ENCODE assay signal across 17 cellular contexts in genomic region chr2:161355985-161356384, GRCh38. TPM values are rescaled to one million over a fixed set of nuclear protein-coding genes. Genes with fewer than 3 reads are reported as not detected.
DNase-seq lines count a peak whose midpoint lies in the region; ATAC-seq, FAIRE-seq and TF ChIP-seq lines count a peak whose summit lies in the region.
"Had no signal": no experiment of that assay in that cellular context is flagged by ENCODE, and none has a peak within 500 bp of the region (broad histone marks: within the 10 kb centered on the region; RNA-seq: fewer than 3 reads in every experiment).

No MANE protein-coding gene starts in this region.

- WGBS in HepG2 (ENCODE audit: low lambda C conversion rate), result 92% methylated on average over 2 of the region's 2 CpGs
- 20% methylated on average over 2 of the region's 2 CpGs for WGBS in right lobe of liver (ENCODE audit: insufficient coverage, low coverage, low lambda C conversion rate, missing lambda C conversion rate)
- 11% methylated on average over 2 of the region's 2 CpGs; no CpG with 5 or more reads in 1 of the 2 experiments for WGBS in H1 (ENCODE audit: extremely low coverage in 1 of 2, insufficient coverage in 1 of 2, insufficient read length in 1 of 2, insufficient replicate concordance in 2 of 2, low coverage in 1 of 2, low lambda C conversion rate in 2 of 2, missing lambda C conversion rate in 1 of 2), 2 experiments

- H4K8ac ChIP-seq in H1 (ENCODE audit: extremely low read depth, insufficient read depth, low read length), result no peak overlapping the region

- H3K56ac ChIP-seq in H1 (replicated peaks; ENCODE audit: insufficient read length, low read depth, low read length), result no peak overlapping the region

- CTCF ChIA-PET in HepG2 (lab: Yijun Ruan, JAX; ENCODE audit: low intra/inter-chr PET ratio, low total read pairs), result no interaction called here
- CTCF ChIA-PET in H1 (lab: Charles Lee; ENCODE audit: partially characterized antibody), result interaction anchor here (1.0 kb wide), 1 partner anchor 13 kb away, joined by 3 read pairs; no protein-coding TSS in a partner anchor

- no peak overlapping the region for H3K23ac ChIP-seq in H1 (ENCODE audit: insufficient read length)

- peaks cover 55% of the 10 kb centered on the region for H3K79me2 ChIP-seq in HepG2 (ENCODE audit: insufficient read depth, low read length)
- peaks cover 0 to 89% of the 10 kb centered on the region in 2 experiments; a peak in 2 of 4 replicates for H3K79me2 ChIP-seq in H1 (ENCODE audit: control insufficient read depth in 1 of 2, insufficient read depth in 2 of 2, low read length in 2 of 2)

- in situ Hi-C loops in HepG2 (cut with HindIII; ENCODE audit: extremely low pct_ligation_motif_present, low pct_unique_long_range_greater_than_20kb), result no loop called here

- H3K9ac ChIP-seq in HepG2 (ENCODE audit: insufficient read depth, low read depth, low read length) (no peak overlapping the region), H1 (replicated peaks in 1 of 4; ENCODE audit: extremely low read depth in 1 of 4, low read depth in 3 of 4, low read length in 3 of 4) (no peak overlapping the region)

- no peak overlapping the region for H2BK12ac ChIP-seq in H1 (ENCODE audit: low read depth, low read length)

- no peak overlapping the region for H3K18ac ChIP-seq in H1 (ENCODE audit: extremely low read depth, low read length)

- no peak overlapping the region for H2BK120ac ChIP-seq in H1 (replicated peaks; ENCODE audit: low read depth, low read length)

- intact Hi-C loops in HepG2 (cut with micrococcal nuclease; ENCODE audit: unreplicated experiment) (no loop called here), right lobe of liver (cut with DNase I) (no loop called here)

- no peak overlapping the region for H3K4me2 ChIP-seq in HepG2 (ENCODE audit: low read depth, low read length)
- peak overlapping the region; percentile 32 to 34; a peak in 2 of 4 replicates for H3K4me2 ChIP-seq in H1 (ENCODE audit: insufficient read depth in 1 of 2, low read depth in 2 of 2, low read length in 2 of 2)

- no TSS peak for BruUV-seq in HepG2 (replicated peaks; lab: Mats Ljungman, UMichigan)

- H2BK15ac ChIP-seq in H1 (ENCODE audit: low read length), result no peak overlapping the region

- H4K91ac ChIP-seq in H1 (replicated peaks; ENCODE audit: insufficient read length, low read length), result no peak overlapping the region

- no peaks in the 10 kb centered on the region; the same call in 1 of the 2 replicates for H3K23me2 ChIP-seq in H1 (ENCODE audit: low read depth, low read length)

- H2AK5ac ChIP-seq in H1 (ENCODE audit: low read depth, low read length), result no peak overlapping the region

- ATAC-seq in HepG2, result no peak
- no peak for ATAC-seq in right lobe of liver
- ATAC-seq in HG03025 (IDR thresholded peaks at IDR 0.05; ENCODE audit: low FRiP score, unreplicated experiment), result no peak
- no peak for ATAC-seq in GM21737 (IDR thresholded peaks at IDR 0.05; ENCODE audit: unreplicated experiment)
- ATAC-seq: GM12878 had no signal

- no peak overlapping the region for H4K5ac ChIP-seq in H1 (ENCODE audit: insufficient read length, low read depth, low read length)

- peak; percentile 18 for DNase-seq in DMS 273 (lab: John Stamatoyannopoulos, UW; ENCODE audit: unreplicated experiment)
- no peak for DNase-seq in DMS 273 treated with DMSO at 0.1 percent for 48 hours (lab: John Stamatoyannopoulos, UW)
- DNase-seq in HepG2 (ENCODE audit: low spot score), result no peak
- no peak for DNase-seq in right lobe of liver
- no peak for DNase-seq in H1 (ENCODE audit: low read depth in 1 of 2, low spot score in 2 of 2)
- no peak for DNase-seq in HPDE6-E6E7 (ENCODE audit: extremely low spot score)
- DNase-seq: Caco-2; CD8-positive, alpha-beta memory T cell; DMS79; GOT3; HCEC 1CT; HFFc6; IMR-90 had no signal

- no peak for TF ChIP-seq POLR2A in HepG2 (IDR thresholded peaks at IDR 0.05; ENCODE audit: insufficient read depth in 1 of 2, low read depth in 2 of 2, low read length in 2 of 2)
- no peak for TF ChIP-seq POLR2A in right lobe of liver (IDR thresholded peaks at IDR 0.05)
- no peak for TF ChIP-seq POLR2A in H1 (IDR thresholded peaks at IDR 0.05; ENCODE audit: control extremely low read depth in 1 of 2, low read depth in 2 of 2, low read length in 2 of 2)

- peaks cover 12% of the 10 kb centered on the region; the same call in 1 of the 2 replicates for H3K9me3 ChIP-seq in HepG2 (ENCODE audit: low read length)
- no peaks in the 10 kb centered on the region for H3K9me3 ChIP-seq in right lobe of liver
- 0 out of 4 replicates have a peak, but pooled peaks cover 0 to 2% of the 10 kb centered on the region in 2 experiments for H3K9me3 ChIP-seq in H1 (ENCODE audit: insufficient read depth in 2 of 2, low read depth in 1 of 2, low read length in 1 of 2)
- H3K9me3 ChIP-seq: Caco-2 had no signal

- no peak overlapping the region for H3K4me3 ChIP-seq in HepG2 (replicated peaks in 1 of 3; ENCODE audit: insufficient read depth in 1 of 3, low read depth in 2 of 3, low read length in 3 of 3)
- no peak overlapping the region for H3K4me3 ChIP-seq in right lobe of liver
- H3K4me3 ChIP-seq in H1 (ENCODE audit: extremely low read depth in 1 of 4, insufficient read depth in 2 of 4, low read depth in 3 of 4, low read length in 4 of 4), result no peak overlapping the region
- H3K4me3 ChIP-seq: GM12878 had no signal

- FAIRE-seq in HepG2 (lab: Jason Lieb, UNC), result no peak
- FAIRE-seq in H1 (lab: Jason Lieb, UNC), result peak; percentile 55
- FAIRE-seq: GM12878 had no signal

- H2BK5ac ChIP-seq in H1 (ENCODE audit: low read depth, low read length), result no peak overlapping the region

- no peak overlapping the region for H3K14ac ChIP-seq in H1 (ENCODE audit: insufficient read length)

- no peaks in the 10 kb centered on the region for H3K79me1 ChIP-seq in H1 (ENCODE audit: low read depth, low read length)

- H3K27ac ChIP-seq in HepG2 (ENCODE audit: extremely low read length, insufficient read depth, low read length) (no peak overlapping the region), right lobe of liver (no peak overlapping the region), H1 (ENCODE audit: low read depth, low read length) (no peak overlapping the region)
- H3K27ac ChIP-seq: 22Rv1 had no signal

- H3K4me1 ChIP-seq in HepG2 (ENCODE audit: insufficient read depth, low read length), result peaks cover 20% of the 10 kb centered on the region; the same call in 1 of the 2 replicates
- no peaks in the 10 kb centered on the region for H3K4me1 ChIP-seq in right lobe of liver
- peaks cover 0 to 4% (median under 1%) of the 10 kb centered on the region in 4 experiments; a peak in 2 of 7 replicates for H3K4me1 ChIP-seq in H1 (replicated peaks in 1 of 4; ENCODE audit: control insufficient read depth in 3 of 4, insufficient read depth in 4 of 4, low read length in 3 of 4)

- TF ChIP-seq CTCF in HepG2 (CRISPR knock-in tag; IDR thresholded peaks at IDR 0.05) (no peak), right lobe of liver (IDR thresholded peaks at IDR 0.05) (no peak), H1 (IDR thresholded peaks at IDR 0.05; ENCODE audit: control extremely low read depth in 1 of 3, insufficient read depth in 1 of 3, low read depth in 1 of 3, low read length in 3 of 3) (no peak)

- H3K36me3 ChIP-seq in HepG2 (replicated peaks in 1 of 2; ENCODE audit: control insufficient read depth in 1 of 2, insufficient read depth in 2 of 2, low read length in 2 of 2) (peaks cover 0 to 2% of the 10 kb centered on the region in 2 experiments; a peak in 1 of 5 replicates), right lobe of liver (no peaks in the 10 kb centered on the region), H1 (ENCODE audit: control insufficient read depth in 2 of 4, insufficient read depth in 4 of 4, low read length in 3 of 4) (peaks cover 0 to 2% (median 0%) of the 10 kb centered on the region in 4 experiments; a peak in 2 of 8 replicates)

- POLR2A ChIA-PET in HepG2 (lab: Yijun Ruan, JAX), result no interaction called here
- POLR2A ChIA-PET in H1 (lab: Charles Lee; ENCODE audit: partially characterized antibody), result no interaction called here

- H2AFZ ChIP-seq in HepG2 (ENCODE audit: low read length), result no peak overlapping the region
- H2AFZ ChIP-seq in H1 (ENCODE audit: low read length), result no peak overlapping the region

- H4K20me1 ChIP-seq in HepG2 (ENCODE audit: insufficient read depth, low read length) (no peaks in the 10 kb centered on the region), H1 (replicated peaks in 1 of 2; ENCODE audit: control insufficient read depth in 1 of 2, insufficient read depth in 2 of 2, low read length in 2 of 2) (no peaks in the 10 kb centered on the region)

- no peak for TF ChIP-seq EP300 in HepG2 (IDR thresholded peaks at IDR 0.05; ENCODE audit: low read depth in 2 of 2, low read length in 2 of 2)
- no peak for TF ChIP-seq EP300 in HepG2 (CRISPR knock-in tag; IDR thresholded peaks at IDR 0.05; ENCODE audit: borderline replicate concordance)
- TF ChIP-seq EP300 in H1 (IDR thresholded peaks at IDR 0.05; ENCODE audit: borderline replicate concordance in 1 of 2, low read depth in 2 of 2, low read length in 2 of 2), result no peak

- H2BK20ac ChIP-seq in H1 (ENCODE audit: low read length), result no peak overlapping the region

- no peak for TF ChIP-seq RAD21 in HepG2 (CRISPR knock-in tag; IDR thresholded peaks at IDR 0.05)
- TF ChIP-seq RAD21 in H1 (IDR thresholded peaks at IDR 0.05 in 1 of 2, conservative IDR thresholded peaks at IDR 0.05 in 1 of 2; ENCODE audit: low read depth in 2 of 2, low read length in 2 of 2), result no peak

- H3K27me3 ChIP-seq in HepG2 (ENCODE audit: control insufficient read depth in 1 of 2, insufficient read depth in 2 of 2, low read length in 2 of 2) (no peaks in the 10 kb centered on the region), right lobe of liver (no peaks in the 10 kb centered on the region), H1 (replicated peaks in 1 of 4; ENCODE audit: control insufficient read depth in 3 of 4, extremely low read depth in 1 of 4, insufficient read depth in 3 of 4, low read length in 3 of 4) (no peaks in the 10 kb centered on the region)

- H3K4ac ChIP-seq in H1 (replicated peaks; ENCODE audit: insufficient read length, low read depth, low read length), result no peak overlapping the region

RNA-seq across cellular contexts. Expression of gene PSMD14, which starts 47.8 kb away (rescaled TPM):
- 149 and 231 TPM in 2 replicates for total RNA-seq in HepG2 (2016; rRNA removed; fragmentation: Illumina TruSeq; extraction: Trizol)
- total RNA-seq in HepG2 (2016; cell fraction: cytosol; rRNA removed; fragmentation: Illumina TruSeq; extraction: Trizol; ENCODE audit: low read depth), result 39.6 and 43.9 TPM in 2 replicates
- total RNA-seq in HepG2 (2016; cell fraction: insoluble cytoplasmic fraction; rRNA removed; fragmentation: Illumina TruSeq; extraction: Trizol), result 153 and 232 TPM in 2 replicates
- total RNA-seq in HepG2 (2016; cell fraction: membrane; rRNA removed; fragmentation: Illumina TruSeq; extraction: Trizol), result 53.1 and 54.7 TPM in 2 replicates
- total RNA-seq in HepG2 (2016; cell fraction: nucleus; rRNA removed; fragmentation: Illumina TruSeq; extraction: Trizol), result 116 and 118 TPM in 2 replicates
- polyA plus RNA-seq in HepG2 (2011; rRNA removed), result 40.8 and 60.6 TPM in 2 replicates
- polyA plus RNA-seq in HepG2 (2011; cell fraction: cytosol; rRNA removed), result 29.9 and 42.7 TPM in 2 replicates
- 12.9 and 15.9 TPM in 2 replicates for polyA plus RNA-seq in HepG2 (2011; cell fraction: nucleus; rRNA removed)
- 64.5 and 66.6 TPM in 2 replicates for polyA plus RNA-seq in HepG2 (2012)
- 24.0 and 25.1 TPM in 2 replicates for polyA plus RNA-seq in HepG2 (2016; cell fraction: cytosol; fragmentation: Illumina TruSeq; extraction: Trizol; ENCODE audit: low read depth)
- polyA plus RNA-seq in HepG2 (2016; cell fraction: insoluble cytoplasmic fraction; fragmentation: Illumina TruSeq; extraction: Trizol; ENCODE audit: low read depth), result 189 and 200 TPM in 2 replicates
- 30.2 and 33.4 TPM in 2 replicates for polyA plus RNA-seq in HepG2 (2016; cell fraction: membrane; fragmentation: Illumina TruSeq; extraction: Trizol; ENCODE audit: low read depth)
- 70.5 and 71.9 TPM in 2 replicates for polyA plus RNA-seq in HepG2 (2016; cell fraction: nucleus; fragmentation: Illumina TruSeq; extraction: Trizol; ENCODE audit: insufficient read depth, low read depth)
- 13.9 and 20.3 TPM in 2 replicates for polyA minus RNA-seq in HepG2 (2011; rRNA and poly(A)+ RNA removed; ENCODE audit: low replicate concordance)
- 25.6 and 31.3 TPM in 2 replicates for polyA minus RNA-seq in HepG2 (2011; cell fraction: cytosol; rRNA and poly(A)+ RNA removed)
- polyA minus RNA-seq in HepG2 (2011; cell fraction: nucleus; rRNA and poly(A)+ RNA removed), result 114 and 131 TPM in 2 replicates
- total RNA-seq in right lobe of liver, result 10 to 100 TPM; 18.7 to 61.8 (median 24.9) TPM
- 84.1 and 88.7 TPM in 2 replicates for total RNA-seq in H1 (2021; fragmentation: NEBNext Ultra II Directional; extraction: Animal tissue kit (Norgen Biotek cat#: 25700))
- polyA plus RNA-seq in H1 (2011; rRNA removed), result 25.4 and 53.9 TPM in 2 replicates
- 69.0 TPM for polyA plus RNA-seq in H1 (2011; cell fraction: cytosol; rRNA removed)
- polyA plus RNA-seq in H1 (2011; cell fraction: nucleus; rRNA removed), result 11.2 TPM
- polyA plus RNA-seq in H1 (2012, experiment 1 of 2), result 77.6 to 98.5 TPM (median 85.7 TPM) in 4 replicates
- polyA plus RNA-seq in H1 (2012, experiment 2 of 2), result 10.9 TPM
- 50.5 TPM for polyA plus RNA-seq in H1 (2013, experiment 1 of 2)
- polyA plus RNA-seq in H1 (2013, experiment 2 of 2), result 51.2 TPM
- polyA minus RNA-seq in H1 (2011; rRNA and poly(A)+ RNA removed), result 35.7 and 51.4 TPM in 2 replicates
- polyA minus RNA-seq in H1 (2011; cell fraction: cytosol; rRNA and poly(A)+ RNA removed), result 37.3 TPM
- 62.2 TPM for polyA minus RNA-seq in H1 (2011; cell fraction: nucleus; rRNA and poly(A)+ RNA removed)
